ENCODE assay signal across 9 cellular contexts in the genomic region with DNA sequence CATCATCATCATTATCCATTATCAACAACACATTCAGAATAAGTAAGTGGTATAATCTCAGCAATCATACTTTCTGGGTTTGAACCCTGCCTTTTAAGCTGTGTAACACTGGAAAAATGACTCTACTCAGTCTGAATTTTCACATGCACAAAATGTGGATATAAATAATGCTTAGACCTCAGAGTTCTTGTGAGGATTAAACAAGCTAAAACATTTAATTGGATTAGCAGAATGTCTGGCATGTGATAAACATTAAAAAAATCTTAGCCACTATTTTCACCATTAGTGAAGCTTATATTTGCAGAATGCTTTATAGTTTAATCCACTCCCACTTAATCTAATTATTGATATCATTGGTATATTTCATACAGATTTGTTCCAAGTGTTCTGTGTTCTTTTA.
"Had no signal": no experiment of that assay in that cellular context is flagged by ENCODE, and none has a peak within 500 bp of the region (broad histone marks: within the 10 kb centered on the region; RNA-seq: fewer than 3 reads in every experiment).

No MANE protein-coding gene starts in this region.

- H3K4me3 ChIP-seq: GM23248, HAP-1, K562 had no signal

- H3K4me1 ChIP-seq: HAP-1 had no signal

- DNase-seq: GM23248, GOT3, H7, HFFc6, IMR-90, KG1 had no signal

- ATAC-seq: HCT116, K562 had no signal

- H3K27ac ChIP-seq: GM23248 had no signal

- H3K9me3 ChIP-seq: HAP-1 had no signal

- H3K9ac ChIP-seq: GM23248 had no signal

- H3K36me3 ChIP-seq: HAP-1 had no signal

- H2AFZ ChIP-seq: GM23248 had no signal
